Comparison of ENCODE assay signal across 1 cellular context in genomic region chr12:106205208-106206069, GRCh38.
A peak's percentile ranks its signal among the peaks of the same experiment; 100 is the strongest.
TF ChIP-seq lines count a peak whose summit lies in the region.

No MANE protein-coding gene starts in this region.

TF ChIP-seq in HepG2, 621 proteins besides CTCF, POLR2A, EP300 and RAD21:
- TF ChIP-seq ZNF260 (CRISPR knock-in tag; IDR thresholded peaks at IDR 0.05; ENCODE audit: borderline replicate concordance, low read depth) (no peak), SMC3 (IDR thresholded peaks at IDR 0.05; ENCODE audit: low read length) (0 out of 2 replicates have a peak, but pooled peaks have one; percentile 21), KLF15 (CRISPR knock-in tag; IDR thresholded peaks at IDR 0.05; ENCODE audit: borderline replicate concordance) (no peak), ZNF274 (CRISPR knock-in tag; IDR thresholded peaks at IDR 0.05) (no peak), JUND (CRISPR knock-in tag; IDR thresholded peaks at IDR 0.05) (no peak), STAG1 (CRISPR knock-in tag; IDR thresholded peaks at IDR 0.05) (peak; percentile 74)
